In the genomic region with DNA sequence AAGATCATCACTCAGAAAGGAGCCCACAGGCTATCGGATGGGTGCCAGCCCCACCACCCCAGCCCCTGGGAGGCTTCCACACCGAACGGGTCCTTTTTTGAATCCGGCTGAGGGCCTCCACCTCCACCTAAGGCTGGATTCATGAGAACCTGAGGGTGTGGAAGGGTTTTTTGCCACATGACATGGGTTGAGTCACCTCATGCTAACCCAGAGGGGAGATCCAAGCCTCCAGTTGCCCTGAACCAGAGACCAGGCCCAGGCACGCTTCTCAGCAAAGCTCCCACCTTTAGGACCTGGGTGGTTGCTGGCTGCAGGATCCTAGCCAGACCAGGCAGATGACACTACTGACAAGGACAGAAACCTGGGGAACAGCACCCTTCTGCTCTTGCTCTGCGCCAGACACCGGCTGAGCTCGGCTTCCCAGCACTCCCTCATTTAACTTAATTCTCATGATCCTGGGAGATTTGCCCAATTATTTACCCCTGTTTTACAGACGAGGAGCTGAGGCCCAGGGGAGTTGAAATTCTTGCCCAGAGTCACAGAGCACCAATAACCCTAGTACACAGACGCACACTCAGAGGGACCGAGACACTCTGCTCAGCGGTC, we compare ENCODE assay signal across 17 cellular contexts.
"Had no signal": no experiment of that assay in that cellular context is flagged by ENCODE, and none has a peak within 500 bp of the region (broad histone marks: within the 10 kb centered on the region; RNA-seq: fewer than 3 reads in every experiment).

No MANE protein-coding gene starts in this region.

- ATAC-seq: activated CD4-positive, CD25-positive, alpha-beta regulatory T cell treated with anti-CD3 and anti-CD28 coated beads, Interleukin-2, amount 50 U/mL, for 24 hours; activated CD8-positive, alpha-beta T cell treated with anti-CD3 and anti-CD28 coated beads, Interleukin-2, amount 10 ng/mL, durations not matched to agents 7 days and 5 days; heart right ventricle; natural killer cell; stimulated activated naive B cell treated with anti-CD40 and anti-IgM and Interleukin-4, amounts not matched to agents 10 μg/mL and 1 μg/mL and 100 μg/mL, for 72 hours had no signal

- H3K27me3 Mint-ChIP-seq: activated CD4-positive, alpha-beta T cell treated with anti-CD3 and anti-CD28 coated beads, Interleukin-2, amount 10 ng/mL, durations not matched to agents 7 days and 5 days had no signal

- H3K36me3 Mint-ChIP-seq: natural killer cell; stimulated activated naive B cell treated with anti-CD40 and anti-IgM and Interleukin-4, amounts not matched to agents 10 μg/mL and 1 μg/mL and 100 μg/mL, for 72 hours had no signal

- H3K4me3 ChIP-seq: ascending aorta, heart right ventricle, sigmoid colon, spleen, thyroid gland had no signal

- H3K4me1 ChIP-seq: parathyroid adenoma, sigmoid colon, thyroid gland had no signal

- H3K36me3 ChIP-seq: ascending aorta, heart right ventricle, sigmoid colon, spleen, thyroid gland had no signal

- H3K27ac ChIP-seq: ascending aorta, parathyroid adenoma, sigmoid colon, spleen, thyroid gland had no signal

- H3K4me1 Mint-ChIP-seq: activated CD4-positive, alpha-beta T cell treated with anti-CD3 and anti-CD28 coated beads, Interleukin-2, amount 10 ng/mL, durations not matched to agents 7 days and 5 days; natural killer cell had no signal

- H3K4me3 Mint-ChIP-seq: activated CD4-positive, alpha-beta T cell treated with anti-CD3 and anti-CD28 coated beads, Interleukin-2, amount 10 ng/mL, durations not matched to agents 7 days and 5 days; activated CD8-positive, alpha-beta T cell treated with anti-CD3 and anti-CD28 coated beads, Interleukin-2, amount 10 ng/mL, durations not matched to agents 7 days and 5 days; natural killer cell; stimulated activated naive B cell treated with anti-CD40 and anti-IgM and Interleukin-4, amounts not matched to agents 10 μg/mL and 1 μg/mL and 100 μg/mL, for 72 hours had no signal

- H3K27ac Mint-ChIP-seq: activated CD8-positive, alpha-beta T cell treated with anti-CD3 and anti-CD28 coated beads, Interleukin-2, amount 10 ng/mL, durations not matched to agents 7 days and 5 days; natural killer cell; stimulated activated naive B cell treated with anti-CD40 and anti-IgM and Interleukin-4, amounts not matched to agents 10 μg/mL and 1 μg/mL and 100 μg/mL, for 72 hours had no signal

- H3K9me3 Mint-ChIP-seq: activated CD4-positive, alpha-beta T cell treated with anti-CD3 and anti-CD28 coated beads, Interleukin-2, amount 10 ng/mL, durations not matched to agents 7 days and 5 days; natural killer cell; stimulated activated naive B cell treated with anti-CD40 and anti-IgM and Interleukin-4, amounts not matched to agents 10 μg/mL and 1 μg/mL and 100 μg/mL, for 72 hours had no signal

- H3K9me3 ChIP-seq: ascending aorta, heart right ventricle, sigmoid colon, spleen, thyroid gland had no signal

- H3K27me3 ChIP-seq: ascending aorta, heart right ventricle, sigmoid colon, spleen, thyroid gland had no signal

- DNase-seq: activated CD4-positive, alpha-beta T cell treated with anti-CD3 and anti-CD28 coated beads, Interleukin-2, amount 10 ng/mL, durations not matched to agents 7 days and 5 days; activated CD8-positive, alpha-beta memory T cell treated with anti-CD3 and anti-CD28 coated beads, Interleukin-2, amount 50 U/mL, for 4 hours; activated CD8-positive, alpha-beta T cell treated with anti-CD3 and anti-CD28 coated beads, Interleukin-2, amount 10 ng/mL, durations not matched to agents 7 days and 5 days; activated effector memory CD4-positive, alpha-beta T cell treated with anti-CD3 and anti-CD28 coated beads, Interleukin-2, amount 50 U/mL, for 16 hours; activated naive CD4-positive, alpha-beta T cell treated with anti-CD3 and anti-CD28 coated beads, Interleukin-2, amount 50 U/mL, for 16 hours; activated T-cell treated with anti-CD3 and anti-CD28 coated beads, Interleukin-2, amount 50 U/mL, for 48 hours; heart right ventricle; kidney glomerular epithelial cell; natural killer cell; sigmoid colon; spleen; stimulated activated CD4-positive, alpha-beta T cell treated with anti-CD3 and anti-CD28 coated beads, Interleukin-4, amount 100 ng/mL, for 4 hours; stimulated activated naive B cell treated with anti-CD40 and anti-IgM and Interleukin-4, amounts not matched to agents 10 μg/mL and 1 μg/mL and 100 μg/mL, for 72 hours; thyroid gland had no signal
